In genomic region chr6:116560130-116560529, GRCh38 we compare ENCODE assay signal across 36 cellular contexts. TPM values are rescaled to one million over a fixed set of nuclear protein-coding genes. Genes with fewer than 3 reads are reported as not detected.
"Had no signal": no experiment of that assay in that cellular context is flagged by ENCODE, and none has a peak within 500 bp of the region (broad histone marks: within the 10 kb centered on the region; RNA-seq: fewer than 3 reads in every experiment).

No MANE protein-coding gene starts in this region.

- H3K9me3 ChIP-seq: Peyer's patch, SJSA1 had no signal

- H3K27ac ChIP-seq: brain microvascular endothelial cell, KMS-11, Peyer's patch, SJSA1, WERI-Rb-1 had no signal

- H3K9ac ChIP-seq: KMS-11 had no signal

- H3K27ac Mint-ChIP-seq: activated CD4-positive, alpha-beta T cell treated with anti-CD3 and anti-CD28 coated beads, Interleukin-2, amount 10 ng/mL, durations not matched to agents 24 days and 14 days; activated CD8-positive, alpha-beta T cell treated with anti-CD3 and anti-CD28 coated beads for 36 hours; activated naive CD8-positive, alpha-beta T cell treated with anti-CD3 and anti-CD28 coated beads for 36 hours; activated T-cell treated with anti-CD3 and anti-CD28 coated beads, Interleukin-2, amount 50 U/mL, for 72 hours; activated T-helper 17 cell treated with anti-CD3 and anti-CD28 coated beads, Interleukin-2, amount 50 U/mL, for 72 hours had no signal

- H3K9me3 Mint-ChIP-seq: activated CD4-positive, alpha-beta T cell treated with anti-CD3 and anti-CD28 coated beads, Interleukin-2, amount 10 ng/mL, durations not matched to agents 24 days and 14 days; activated CD8-positive, alpha-beta T cell treated with anti-CD3 and anti-CD28 coated beads for 36 hours; activated naive CD8-positive, alpha-beta T cell treated with anti-CD3 and anti-CD28 coated beads for 36 hours; activated T-cell treated with anti-CD3 and anti-CD28 coated beads, Interleukin-2, amount 50 U/mL, for 72 hours; activated T-helper 17 cell treated with anti-CD3 and anti-CD28 coated beads, Interleukin-2, amount 50 U/mL, for 72 hours had no signal

- H3K4me1 Mint-ChIP-seq: activated T-helper 17 cell treated with anti-CD3 and anti-CD28 coated beads, Interleukin-2, amount 50 U/mL, for 72 hours had no signal

- H3K4me3 Mint-ChIP-seq: activated CD4-positive, alpha-beta T cell treated with anti-CD3 and anti-CD28 coated beads, Interleukin-2, amount 10 ng/mL, durations not matched to agents 24 days and 14 days; activated CD8-positive, alpha-beta T cell treated with anti-CD3 and anti-CD28 coated beads for 36 hours; activated naive CD8-positive, alpha-beta T cell treated with anti-CD3 and anti-CD28 coated beads for 36 hours; activated T-cell treated with anti-CD3 and anti-CD28 coated beads, Interleukin-2, amount 50 U/mL, for 72 hours; activated T-helper 17 cell treated with anti-CD3 and anti-CD28 coated beads, Interleukin-2, amount 50 U/mL, for 72 hours had no signal

- H3K27me3 ChIP-seq: brain microvascular endothelial cell, Peyer's patch, SJSA1 had no signal

- H3K36me3 Mint-ChIP-seq: activated naive CD8-positive, alpha-beta T cell treated with anti-CD3 and anti-CD28 coated beads for 36 hours had no signal

- ATAC-seq: activated CD8-positive, alpha-beta T cell treated with anti-CD3 and anti-CD28 coated beads for 36 hours; activated T-cell treated with anti-CD3 and anti-CD28 coated beads, Interleukin-2, amount 50 U/mL, for 72 hours; activated T-helper 17 cell treated with anti-CD3 and anti-CD28 coated beads, Interleukin-2, amount 50 U/mL, for 72 hours had no signal

- DNase-seq: activated CD4-positive, alpha-beta T cell treated with anti-CD3 and anti-CD28 coated beads, Interleukin-2, amount 10 ng/mL, durations not matched to agents 24 days and 14 days; activated CD4-positive, alpha-beta T cell treated with anti-CD3 and anti-CD28 coated beads, Interleukin-2, amount 50 U/mL, for 4 hours; activated CD4-positive, CD25-positive, alpha-beta regulatory T cell; activated CD8-positive, alpha-beta T cell treated with anti-CD3 and anti-CD28 coated beads for 36 hours; activated effector memory CD4-positive, alpha-beta T cell treated with anti-CD3 and anti-CD28 coated beads, Interleukin-2, amount 50 U/mL, for 16 hours; activated naive CD4-positive, alpha-beta T cell; activated naive CD4-positive, alpha-beta T cell treated with anti-CD3 and anti-CD28 coated beads, Interleukin-2, amount 50 U/mL, for 16 hours; activated naive CD8-positive, alpha-beta T cell treated with anti-CD3 and anti-CD28 coated beads for 36 hours; activated T-cell treated with anti-CD3 and anti-CD28 coated beads, Interleukin-2, amount 50 U/mL, for 1 hour; activated T-cell treated with anti-CD3 and anti-CD28 coated beads, Interleukin-2, amount 50 U/mL, for 72 hours; amniotic stem cell; aorta; brain microvascular endothelial cell; central memory CD4-positive, alpha-beta T cell; NCI-H1092 treated with DMSO at 0.1 percent for 48 hours; NCI-H146; NCI-H187 treated with DMSO at 0.1 percent for 48 hours; NCI-H2081; NCI-H2171 treated with DMSO at 0.1 percent for 48 hours; NCI-H2227 treated with DMSO at 0.1 percent for 48 hours; NCI-H446 treated with DMSO at 0.1 percent for 48 hours; NCI-H524; Peyer's patch; RPMI8226; SHP77 treated with DMSO at 0.1 percent for 48 hours; SW 1271; T-helper 1 cell; T-helper 2 cell; T-helper 9 cell; WERI-Rb-1 had no signal

- H3K4me3 ChIP-seq: Peyer's patch, SJSA1 had no signal

- H3K4me1 ChIP-seq: Peyer's patch had no signal

- H3K4me2 ChIP-seq: KMS-11 had no signal

- H3K36me3 ChIP-seq: brain microvascular endothelial cell, Peyer's patch, SJSA1, WERI-Rb-1 had no signal

RNA-seq across cellular contexts. Expression of gene CALHM4, which starts 6.6 kb away (rescaled TPM):
- total RNA-seq: activated CD4-positive, alpha-beta T cell treated with anti-CD3 and anti-CD28 coated beads, Interleukin-2, amount 10 ng/mL, durations not matched to agents 24 days and 14 days; activated CD8-positive, alpha-beta memory T cell treated with anti-CD3 and anti-CD28 coated beads for 36 hours; activated CD8-positive, alpha-beta T cell treated with anti-CD3 and anti-CD28 coated beads for 36 hours; activated naive CD8-positive, alpha-beta T cell treated with anti-CD3 and anti-CD28 coated beads for 36 hours; activated T-cell treated with anti-CD3 and anti-CD28 coated beads, Interleukin-2, amount 50 U/mL, for 72 hours; activated T-helper 17 cell treated with anti-CD3 and anti-CD28 coated beads, Interleukin-2, amount 50 U/mL, for 72 hours; aorta; cerebellum; M059J; Peyer's patch; SJSA1 had no signal

RNA-seq across cellular contexts. Expression of gene TRAPPC3L, which starts 14.6 kb away (rescaled TPM):
- total RNA-seq: activated CD4-positive, alpha-beta T cell treated with anti-CD3 and anti-CD28 coated beads, Interleukin-2, amount 10 ng/mL, durations not matched to agents 24 days and 14 days; activated CD8-positive, alpha-beta memory T cell treated with anti-CD3 and anti-CD28 coated beads for 36 hours; activated CD8-positive, alpha-beta T cell treated with anti-CD3 and anti-CD28 coated beads for 36 hours; activated naive CD8-positive, alpha-beta T cell treated with anti-CD3 and anti-CD28 coated beads for 36 hours; activated T-cell treated with anti-CD3 and anti-CD28 coated beads, Interleukin-2, amount 50 U/mL, for 72 hours; activated T-helper 17 cell treated with anti-CD3 and anti-CD28 coated beads, Interleukin-2, amount 50 U/mL, for 72 hours; cerebellum; Peyer's patch; SJSA1 had no signal

RNA-seq across cellular contexts. Expression of gene CALHM5, which starts 48.7 kb away (rescaled TPM):
- total RNA-seq: activated CD4-positive, alpha-beta T cell treated with anti-CD3 and anti-CD28 coated beads, Interleukin-2, amount 10 ng/mL, durations not matched to agents 24 days and 14 days; activated CD8-positive, alpha-beta memory T cell treated with anti-CD3 and anti-CD28 coated beads for 36 hours; activated CD8-positive, alpha-beta T cell treated with anti-CD3 and anti-CD28 coated beads for 36 hours; activated naive CD8-positive, alpha-beta T cell treated with anti-CD3 and anti-CD28 coated beads for 36 hours; activated T-cell treated with anti-CD3 and anti-CD28 coated beads, Interleukin-2, amount 50 U/mL, for 72 hours; activated T-helper 17 cell treated with anti-CD3 and anti-CD28 coated beads, Interleukin-2, amount 50 U/mL, for 72 hours had no signal

RNA-seq across cellular contexts. Expression of gene RSPH4A, which starts 56.1 kb away (rescaled TPM):
- total RNA-seq: M059J had no signal
